ENCODE assay signal across 26 cellular contexts in genomic region chr5:142213077-142213476, GRCh38.
"Had no signal": no experiment of that assay in that cellular context is flagged by ENCODE, and none has a peak within 500 bp of the region (broad histone marks: within the 10 kb centered on the region; RNA-seq: fewer than 3 reads in every experiment).

No MANE protein-coding gene starts in this region.

- H3K9me3 ChIP-seq: colonic mucosa, esophagus squamous epithelium, gastrocnemius medialis, heart right ventricle, left lung, lower lobe of right lung, mucosa of descending colon had no signal

- ATAC-seq: effector memory CD8-positive, alpha-beta T cell; esophagus mucosa; gastrocnemius medialis; heart right ventricle; left cardiac atrium; left lung; left ventricle myocardium superior; lower lobe of right lung; mucosa of descending colon had no signal

- FAIRE-seq: endometrium, islet of Langerhans, keratinocyte had no signal

- DNase-seq: colonic mucosa; cortex of kidney; effector CD8-positive, alpha-beta T cell; effector memory CD8-positive, alpha-beta T cell; endodermal cell; erythroblast; esophagus squamous epithelium; foreskin fibroblast; foreskin melanocyte; gastrocnemius medialis; glutamatergic neuron; head of caudate nucleus; heart right ventricle; hippocampal formation; left cardiac atrium; left lung; left ventricle myocardium superior; lower lobe of right lung; mesenchymal stem cell; mucosa of descending colon; naive B cell had no signal

- H3K4me3 ChIP-seq: colonic mucosa, esophagus squamous epithelium, gastrocnemius medialis, heart right ventricle, left lung, lower lobe of right lung, mucosa of descending colon had no signal

- H3K27ac ChIP-seq: colonic mucosa, epithelial cell of prostate, esophagus squamous epithelium, gastrocnemius medialis, heart right ventricle, left lung, lower lobe of right lung had no signal

- H3K4me1 ChIP-seq: colonic mucosa, lower lobe of right lung had no signal

- H3K36me3 ChIP-seq: colonic mucosa, esophagus squamous epithelium, gastrocnemius medialis, heart right ventricle, left lung, lower lobe of right lung had no signal

- H3K27me3 ChIP-seq: colonic mucosa, esophagus squamous epithelium, gastrocnemius medialis, heart right ventricle, left lung had no signal
